16 cellular contexts compared by ENCODE assay signal in genomic region chr6:133778414-133778813, GRCh38.
DNase-seq lines count a peak whose midpoint lies in the region; ATAC-seq, FAIRE-seq and TF ChIP-seq lines count a peak whose summit lies in the region.
"Had no signal": no experiment of that assay in that cellular context is flagged by ENCODE, and none has a peak within 500 bp of the region (broad histone marks: within the 10 kb centered on the region; RNA-seq: fewer than 3 reads in every experiment).

No MANE protein-coding gene starts in this region.

- TF ChIP-seq RAD21 in IMR-90 (IDR thresholded peaks at IDR 0.05; ENCODE audit: low read length) (no peak), HepG2 (CRISPR knock-in tag; IDR thresholded peaks at IDR 0.05) (no peak)

- H3K9me1 ChIP-seq in IMR-90 (ENCODE audit: insufficient read depth, low read length) = no peaks in the 10 kb centered on the region

- H3K27me3 ChIP-seq in IMR-90 (ENCODE audit: control insufficient read depth, insufficient read depth, low read length) (no peaks in the 10 kb centered on the region), HepG2 (ENCODE audit: control insufficient read depth in 1 of 2, insufficient read depth in 2 of 2, low read length in 2 of 2) (no peaks in the 10 kb centered on the region; a peak in 1 of 5 replicates), ascending aorta (no peaks in the 10 kb centered on the region)
- no peaks in the 10 kb centered on the region for H3K27me3 ChIP-seq in CD8-positive, alpha-beta T cell (ENCODE audit: insufficient read depth, low read length)

- CTCF ChIA-PET in IMR-90 (lab: Yijun Ruan, JAX) (interaction anchor here (0.6 kb wide), 1 partner anchor 738 kb away, joined by 3 read pairs; no protein-coding TSS in a partner anchor), HepG2 (lab: Yijun Ruan, JAX; ENCODE audit: low intra/inter-chr PET ratio, low total read pairs) (no interaction called here)
- CTCF ChIA-PET in CD8-positive, alpha-beta T cell (lab: Charles Lee) = no interaction called here

- no peak overlapping the region for H2AK9ac ChIP-seq in IMR-90 (replicated peaks; ENCODE audit: low read depth, low read length, poor library complexity)

- H3K27ac ChIP-seq in IMR-90 (ENCODE audit: insufficient read depth, low read length) (no peak overlapping the region), HepG2 (ENCODE audit: extremely low read length, insufficient read depth, low read length) (no peak overlapping the region), ascending aorta (peak overlapping the region in 1 of 2 donors; percentile 73)
- no peak overlapping the region for H3K27ac ChIP-seq in CD8-positive, alpha-beta T cell (ENCODE audit: low read depth, low read length)

- no peak overlapping the region for H3K4ac ChIP-seq in IMR-90 (ENCODE audit: low read depth, low read length)

- intact Hi-C loops in IMR-90 (cut with micrococcal nuclease) (no loop called here), HepG2 (cut with micrococcal nuclease; ENCODE audit: unreplicated experiment) (no loop called here), ascending aorta (cut with DNase I) (loop anchor here (5.0 to 10.0 kb wide), 2 partner anchors 34 to 276 kb away; partner anchors contain the start of gene SLC2A12)
- intact Hi-C loops in CD8-positive, alpha-beta T cell (cut with DNase I, micrococcal nuclease) = no loop called here

- H2BK20ac ChIP-seq in IMR-90 (ENCODE audit: low read depth, low read length) = no peak overlapping the region

- no peak overlapping the region for H2BK120ac ChIP-seq in IMR-90 (ENCODE audit: low read depth, low read length)

- H3K4me1 ChIP-seq in IMR-90 (ENCODE audit: control insufficient read depth, insufficient read depth, low read length) (peaks cover 4% of the 10 kb centered on the region; the same call in 1 of the 2 replicates), HepG2 (ENCODE audit: insufficient read depth, low read length) (no peaks in the 10 kb centered on the region), ascending aorta (peaks cover 5 to 22% of the 10 kb centered on the region in 2 donors)
- no peaks in the 10 kb centered on the region for H3K4me1 ChIP-seq in CD8-positive, alpha-beta T cell (ENCODE audit: insufficient read depth, low read length)

- peak overlapping the region; percentile 73 for H2BK5ac ChIP-seq in IMR-90 (ENCODE audit: low read depth, low read length, poor library complexity, severe bottlenecking)

- no peak overlapping the region for H3K4me3 Mint-ChIP-seq in CD8-positive, alpha-beta T cell

- no peak overlapping the region for H3K27ac Mint-ChIP-seq in CD8-positive, alpha-beta T cell

- in situ Hi-C loops in IMR-90 (cut with MboI; ENCODE audit: low sequenced_read_pairs) = no loop called here
- in situ Hi-C loops in HepG2 (cut with HindIII; ENCODE audit: extremely low pct_ligation_motif_present, low pct_unique_long_range_greater_than_20kb) = no loop called here

- H3K14ac ChIP-seq in IMR-90 (replicated peaks; ENCODE audit: low read depth, low read length) = no peak overlapping the region

- H4K20me1 ChIP-seq in IMR-90 (ENCODE audit: insufficient read depth, low read length) (no peaks in the 10 kb centered on the region), HepG2 (ENCODE audit: insufficient read depth, low read length) (no peaks in the 10 kb centered on the region)

- no peaks in the 10 kb centered on the region for H3K4me1 Mint-ChIP-seq in CD8-positive, alpha-beta T cell (ENCODE audit: low read depth)

- dilution Hi-C loops in IMR-90 (cut with HindIII; ENCODE audit: low sequenced_read_pairs, unreplicated experiment) = no loop called here

- no peak overlapping the region for H4K91ac ChIP-seq in IMR-90 (ENCODE audit: insufficient read depth, low read depth, low read length)

- no peak overlapping the region for H3K56ac ChIP-seq in IMR-90 (ENCODE audit: extremely low read depth, insufficient read depth, low read length)

- H2AFZ ChIP-seq in IMR-90 (replicated peaks; ENCODE audit: low read length, poor library complexity) (no peak overlapping the region), HepG2 (ENCODE audit: low read length) (no peak overlapping the region)

- BruUV-seq in IMR-90 (replicated peaks; lab: Mats Ljungman, UMichigan) = no TSS peak
- BruUV-seq in HepG2 (replicated peaks; lab: Mats Ljungman, UMichigan) = no TSS peak

- no CpG with 5 or more reads among the region's 1 CpG for WGBS in IMR-90 (ENCODE audit: extremely low coverage in 2 of 2, insufficient read length in 1 of 2), 2 experiments
- 0% methylated on average over 1 of the region's 1 CpG for WGBS in HepG2 (ENCODE audit: low lambda C conversion rate)

- TF ChIP-seq POLR2A in IMR-90 (IDR thresholded peaks at IDR 0.05; ENCODE audit: low read depth, low read length) = no peak
- no peak for TF ChIP-seq POLR2A in HepG2 (IDR thresholded peaks at IDR 0.05; ENCODE audit: insufficient read depth in 1 of 2, low read depth in 2 of 2, low read length in 2 of 2)

- H2BK15ac ChIP-seq in IMR-90 (ENCODE audit: low read depth, low read length) = no peak overlapping the region

- DNase-seq in A172 (ENCODE audit: low spot score) = peak; percentile 30
- peak; percentile 95 for DNase-seq in IMR-90
- peak; percentile 89 for DNase-seq in dedifferentiated amniotic fluid mesenchymal stem cell (ENCODE audit: extremely low spot score)
- DNase-seq in HepG2 (ENCODE audit: low spot score) = no peak
- no peak for DNase-seq in ascending aorta (ENCODE audit: low spot score in 2 of 2)
- no peak for DNase-seq in GM19238 (ENCODE audit: insufficient read length, low spot score)
- no peak for DNase-seq in CD8-positive, alpha-beta T cell
- DNase-seq: activated CD4-positive, alpha-beta T cell treated with anti-CD3 and anti-CD28 coated beads for 48 hours; activated gamma-delta T cell; AML-193; left colon; MM.1S; NCI-H526 had no signal

- no peaks in the 10 kb centered on the region for H3K79me2 ChIP-seq in HepG2 (ENCODE audit: insufficient read depth, low read length)

- H3K9ac ChIP-seq in IMR-90 (ENCODE audit: low read depth, low read length) = no peak overlapping the region
- no peak overlapping the region for H3K9ac ChIP-seq in HepG2 (ENCODE audit: insufficient read depth, low read depth, low read length)

- H3K4me3 ChIP-seq in IMR-90 (ENCODE audit: insufficient read depth, low read depth, low read length) (no peak overlapping the region), HepG2 (replicated peaks in 1 of 3; ENCODE audit: insufficient read depth in 1 of 3, low read depth in 2 of 3, low read length in 3 of 3) (no peak overlapping the region), ascending aorta (no peak overlapping the region)
- no peak overlapping the region for H3K4me3 ChIP-seq in CD8-positive, alpha-beta T cell (ENCODE audit: low read depth, low read length)

- POLR2A ChIA-PET in IMR-90 (lab: Charles Lee; ENCODE audit: unreplicated experiment) (no interaction called here), HepG2 (lab: Yijun Ruan, JAX) (no interaction called here)
- POLR2A ChIA-PET in CD8-positive, alpha-beta T cell (lab: Charles Lee) = no interaction called here

- no peaks in the 10 kb centered on the region for H3K36me3 Mint-ChIP-seq in CD8-positive, alpha-beta T cell

- H3K36me3 ChIP-seq in IMR-90 (ENCODE audit: control insufficient read depth, insufficient read depth, low read length) = no peaks in the 10 kb centered on the region
- no peaks in the 10 kb centered on the region for H3K36me3 ChIP-seq in HepG2 (replicated peaks in 1 of 2; ENCODE audit: control insufficient read depth in 1 of 2, insufficient read depth in 2 of 2, low read length in 2 of 2)
- H3K36me3 ChIP-seq in ascending aorta = no peaks in the 10 kb centered on the region
- H3K36me3 ChIP-seq in CD8-positive, alpha-beta T cell (ENCODE audit: insufficient read depth, low read length) = no peaks in the 10 kb centered on the region

- peaks cover under 1% of the 10 kb centered on the region for H3K27me3 Mint-ChIP-seq in CD8-positive, alpha-beta T cell (ENCODE audit: low read depth)

- TF ChIP-seq CTCF in IMR-90 (conservative IDR thresholded peaks at IDR 0.05; ENCODE audit: low read depth, low read length) (no peak), HepG2 (CRISPR knock-in tag; IDR thresholded peaks at IDR 0.05) (no peak), ascending aorta (IDR thresholded peaks at IDR 0.05) (no peak)
- no peak for TF ChIP-seq CTCF in CD8-positive, alpha-beta T cell (IDR thresholded peaks at IDR 0.05)

- peak; percentile 65 for ATAC-seq in IMR-90 (ENCODE audit: low read depth)
- ATAC-seq in HepG2 = no peak
- ATAC-seq in CD8-positive, alpha-beta T cell = no peak
- no peak for ATAC-seq in GM21528 (IDR thresholded peaks at IDR 0.05; ENCODE audit: low FRiP score, unreplicated experiment)
- ATAC-seq: left colon, SK-N-SH treated with all-trans-retinoic acid at 6 μM for 48 hours had no signal

- H4K8ac ChIP-seq in IMR-90 (ENCODE audit: low read depth in 2 of 2, low read length in 2 of 2) = no peak overlapping the region

- H3K4me2 ChIP-seq in IMR-90 (ENCODE audit: low read depth, low read length) = no peak overlapping the region
- no peak overlapping the region for H3K4me2 ChIP-seq in HepG2 (ENCODE audit: low read depth, low read length)

- H3K18ac ChIP-seq in IMR-90 (ENCODE audit: low read depth, low read length) = no peak overlapping the region

- TF ChIP-seq EP300 in HepG2 (IDR thresholded peaks at IDR 0.05; ENCODE audit: low read depth in 2 of 2, low read length in 2 of 2) = no peak
- TF ChIP-seq EP300 in HepG2 (CRISPR knock-in tag; IDR thresholded peaks at IDR 0.05; ENCODE audit: borderline replicate concordance) = no peak

- H3K9me3 ChIP-seq in IMR-90 (ENCODE audit: control insufficient read depth, insufficient read depth, low read length) (no peaks in the 10 kb centered on the region), HepG2 (ENCODE audit: low read length) (no peaks in the 10 kb centered on the region), ascending aorta (no peaks in the 10 kb centered on the region)
- H3K9me3 ChIP-seq in CD8-positive, alpha-beta T cell (ENCODE audit: low read length) = no peaks in the 10 kb centered on the region

- no peak overlapping the region for H2AK5ac ChIP-seq in IMR-90 (ENCODE audit: low read depth, low read length)

- no peaks in the 10 kb centered on the region for H3K79me1 ChIP-seq in IMR-90 (ENCODE audit: low read depth in 1 of 2, low read length in 2 of 2)

- peak; percentile 28 for FAIRE-seq in HepG2 (lab: Jason Lieb, UNC)
- FAIRE-seq: H54 had no signal

- no peak overlapping the region for H4K5ac ChIP-seq in IMR-90 (ENCODE audit: low read depth, low read length)

- H3K23ac ChIP-seq in IMR-90 (ENCODE audit: low read depth, low read length) = no peak overlapping the region

- H3K9me3 Mint-ChIP-seq in CD8-positive, alpha-beta T cell = no peaks in the 10 kb centered on the region

TF ChIP-seq in IMR-90, 13 proteins besides CTCF, POLR2A, EP300 and RAD21 (continues in another document):
- TF ChIP-seq CHD1 (IDR thresholded peaks at IDR 0.05; ENCODE audit: low read depth, low read length) (no peak), RCOR1 (IDR thresholded peaks at IDR 0.05; ENCODE audit: insufficient replicate concordance, low read length) (no peak), MAZ (IDR thresholded peaks at IDR 0.05; ENCODE audit: borderline replicate concordance, low read depth, low read length) (no peak)

Comparison
In these comparisons a context has a peak if more than half of its experiments do, and no peak if none do; other contexts are left out.
1. DNase-seq: peak in A172 (single experiment), IMR-90 (single experiment) and dedifferentiated amniotic fluid mesenchymal stem cell (single experiment); none in HepG2 (single experiment), ascending aorta (0 of 2), GM19238 (single experiment) and CD8-positive, alpha-beta T cell (0 of 7).